16 cellular contexts compared by ENCODE assay signal in the genomic region with DNA sequence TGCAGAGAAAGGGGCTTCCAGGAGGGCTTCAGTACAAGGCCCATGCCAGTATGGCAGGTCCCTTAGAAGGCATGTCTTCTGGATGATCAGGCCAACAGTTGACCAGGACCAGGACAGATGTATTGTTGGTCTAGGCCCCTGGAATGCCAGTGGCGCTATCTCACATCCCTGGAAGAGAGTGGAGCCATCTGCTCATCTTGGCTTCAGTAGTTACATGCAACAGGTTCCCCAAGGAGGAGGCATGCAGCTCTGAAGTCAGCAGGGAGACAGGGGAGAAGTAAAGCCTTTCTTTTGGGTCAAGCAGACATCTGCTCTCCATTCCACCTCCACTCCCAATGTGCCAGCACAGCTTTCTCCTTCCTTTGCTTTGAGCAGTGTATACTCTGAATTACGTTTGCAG.
DNase-seq lines count a peak whose midpoint lies in the region; ATAC-seq, FAIRE-seq and TF ChIP-seq lines count a peak whose summit lies in the region.
"Had no signal": no experiment of that assay in that cellular context is flagged by ENCODE, and none has a peak within 500 bp of the region (broad histone marks: within the 10 kb centered on the region; RNA-seq: fewer than 3 reads in every experiment).

No MANE protein-coding gene starts in this region.

- no peak overlapping the region for H3K4me3 ChIP-seq in AG10803 (ENCODE audit: low read length)
- H3K4me3 ChIP-seq in HEK293 (ENCODE audit: low read depth, low read length) = no peak overlapping the region
- no peak overlapping the region for H3K4me3 ChIP-seq in H1 (ENCODE audit: extremely low read depth in 1 of 4, insufficient read depth in 2 of 4, low read depth in 3 of 4, low read length in 4 of 4)
- no peak overlapping the region for H3K4me3 ChIP-seq in neuronal stem cell (ENCODE audit: low read length in 2 of 2)
- H3K4me3 ChIP-seq: GM23248 had no signal

- no peaks in the 10 kb centered on the region for H4K20me1 ChIP-seq in H1 (replicated peaks in 1 of 2; ENCODE audit: control insufficient read depth in 1 of 2, insufficient read depth in 2 of 2, low read length in 2 of 2)

- H2AK5ac ChIP-seq in H1 (ENCODE audit: low read depth, low read length) = no peak overlapping the region
- no peak overlapping the region for H2AK5ac ChIP-seq in neuronal stem cell (ENCODE audit: low read depth, low read length)

- ATAC-seq in HG02885 (IDR thresholded peaks at IDR 0.05; ENCODE audit: poor library complexity, unreplicated experiment) = no peak

- no peaks in the 10 kb centered on the region for H3K27me3 ChIP-seq in H1 (replicated peaks in 1 of 4; ENCODE audit: control insufficient read depth in 3 of 4, extremely low read depth in 1 of 4, insufficient read depth in 3 of 4, low read length in 3 of 4)
- no peaks in the 10 kb centered on the region for H3K27me3 ChIP-seq in neuronal stem cell (ENCODE audit: control insufficient read depth in 3 of 3, insufficient read depth in 3 of 3, low read depth in 1 of 3, low read length in 3 of 3)

- H3K4me2 ChIP-seq in H1 (ENCODE audit: insufficient read depth in 1 of 2, low read depth in 2 of 2, low read length in 2 of 2) = no peak overlapping the region
- H3K4me2 ChIP-seq in neuronal stem cell (ENCODE audit: insufficient read depth, low read length, poor library complexity, severe bottlenecking) = no peak overlapping the region

- H3K79me1 ChIP-seq in H1 (ENCODE audit: low read depth, low read length) = no peaks in the 10 kb centered on the region
- H3K79me1 ChIP-seq in neuronal stem cell (ENCODE audit: low read depth, low read length) = no peaks in the 10 kb centered on the region

- H4K91ac ChIP-seq in H1 (replicated peaks; ENCODE audit: insufficient read length, low read length) = no peak overlapping the region
- H4K91ac ChIP-seq in neuronal stem cell (ENCODE audit: low read depth, low read length, poor library complexity) = no peak overlapping the region

- H3K23me2 ChIP-seq in H1 (ENCODE audit: low read depth, low read length) = no peaks in the 10 kb centered on the region

- CTCF ChIA-PET in HEK293 (lab: Yijun Ruan, JAX) = interaction anchor here (0.6 to 1.4 kb wide), 4 partner anchors 9 to 1402 kb away, joined by 3 to 4 read pairs (median 3); no protein-coding TSS in a partner anchor
- CTCF ChIA-PET in H1 (lab: Charles Lee; ENCODE audit: partially characterized antibody) = interaction anchor here (0.6 to 2.5 kb wide), 5 partner anchors 9 to 272 kb away, joined by 3 to 9 read pairs (median 4); no protein-coding TSS in a partner anchor

- no peak for FAIRE-seq in H1 (lab: Jason Lieb, UNC)
- FAIRE-seq: D721Med, HTR-8/SVneo had no signal

- no peak for TF ChIP-seq CTCF in AG10803 (conservative IDR thresholded peaks at IDR 0.05; ENCODE audit: low read length)
- TF ChIP-seq CTCF in HEK293 (tag by site-specific recombination; IDR thresholded peaks at IDR 0.05) = no peak
- no peak for TF ChIP-seq CTCF in H1 (IDR thresholded peaks at IDR 0.05; ENCODE audit: control extremely low read depth in 1 of 3, insufficient read depth in 1 of 3, low read depth in 1 of 3, low read length in 3 of 3)

- no peak overlapping the region for H4K5ac ChIP-seq in H1 (ENCODE audit: insufficient read length, low read depth, low read length)

- H2BK120ac ChIP-seq in H1 (replicated peaks; ENCODE audit: low read depth, low read length) (no peak overlapping the region), neuronal stem cell (ENCODE audit: low read depth, low read length) (no peak overlapping the region)

- no peaks in the 10 kb centered on the region for H3K9me3 ChIP-seq in HEK293 (ENCODE audit: control insufficient read depth, insufficient read depth, low read depth, low read length)
- H3K9me3 ChIP-seq in H1 (ENCODE audit: insufficient read depth in 2 of 2, low read depth in 1 of 2, low read length in 1 of 2) = no peaks in the 10 kb centered on the region; a peak in 1 of 4 replicates
- no peaks in the 10 kb centered on the region for H3K9me3 ChIP-seq in neuronal stem cell (replicated peaks in 1 of 2; ENCODE audit: control insufficient read depth in 2 of 2, insufficient read depth in 1 of 2, low read depth in 1 of 2, low read length in 2 of 2)

- H3K79me2 ChIP-seq in H1 (ENCODE audit: control insufficient read depth in 1 of 2, insufficient read depth in 2 of 2, low read length in 2 of 2) = no peaks in the 10 kb centered on the region

- TF ChIP-seq EP300 in H1 (IDR thresholded peaks at IDR 0.05; ENCODE audit: borderline replicate concordance in 1 of 2, low read depth in 2 of 2, low read length in 2 of 2) = no peak

- no peak overlapping the region for H3K27ac ChIP-seq in HEK293 (ENCODE audit: extremely low read depth, low read depth, low read length)
- H3K27ac ChIP-seq in H1 (ENCODE audit: low read depth, low read length) = no peak overlapping the region
- H3K27ac ChIP-seq in neuronal stem cell (replicated peaks; ENCODE audit: low read length) = no peak overlapping the region
- H3K27ac ChIP-seq: GM23248 had no signal

- H2BK12ac ChIP-seq in H1 (ENCODE audit: low read depth, low read length) (no peak overlapping the region), neuronal stem cell (ENCODE audit: low read length) (no peak overlapping the region)

- H3K23ac ChIP-seq in H1 (ENCODE audit: insufficient read length) (no peak overlapping the region), neuronal stem cell (ENCODE audit: low read depth, low read length, poor library complexity) (no peak overlapping the region)

- H4K8ac ChIP-seq in H1 (ENCODE audit: extremely low read depth, insufficient read depth, low read length) = peak overlapping the region; percentile 14; the same call in 1 of the 2 replicates
- H4K8ac ChIP-seq in neuronal stem cell (ENCODE audit: low read depth, low read length) = no peak overlapping the region

- H3K56ac ChIP-seq in H1 (replicated peaks; ENCODE audit: insufficient read length, low read depth, low read length) = no peak overlapping the region

- no peak overlapping the region for H2AFZ ChIP-seq in H1 (ENCODE audit: low read length)
- H2AFZ ChIP-seq in neuronal stem cell (ENCODE audit: low read length) = no peak overlapping the region
- H2AFZ ChIP-seq: GM23248 had no signal

- no peak overlapping the region for H2BK20ac ChIP-seq in H1 (ENCODE audit: low read length)

- DNase-seq in AG10803 (ENCODE audit: low read depth) = peak; percentile 14
- DNase-seq in H1 (ENCODE audit: low read depth in 1 of 2, low spot score in 2 of 2) = no peak
- no peak for DNase-seq in neuronal stem cell (ENCODE audit: low spot score)
- DNase-seq in GM19238 (ENCODE audit: insufficient read length, low spot score) = no peak
- DNase-seq in HUDEP-2 (lab: John Stamatoyannopoulos, UW; ENCODE audit: unreplicated experiment in 76 of 76) = no peak
- DNase-seq: ACHN; C1 segment of cervical spinal cord; CD4-positive, alpha-beta memory T cell; DMS53; GF-D8; GM23248; H7 had no signal

- H3K18ac ChIP-seq in H1 (ENCODE audit: extremely low read depth, low read length) (no peak overlapping the region), neuronal stem cell (ENCODE audit: low read length) (peak overlapping the region; percentile 49)

- POLR2A ChIA-PET in HEK293 (lab: Yijun Ruan, JAX) = no interaction called here
- POLR2A ChIA-PET in H1 (lab: Charles Lee; ENCODE audit: partially characterized antibody) = no interaction called here

- no peak for TF ChIP-seq POLR2A in H1 (IDR thresholded peaks at IDR 0.05; ENCODE audit: control extremely low read depth in 1 of 2, low read depth in 2 of 2, low read length in 2 of 2)

- H2BK5ac ChIP-seq in H1 (ENCODE audit: low read depth, low read length) = no peak overlapping the region
- H2BK5ac ChIP-seq in neuronal stem cell (ENCODE audit: low read length) = peak overlapping the region; percentile 67

- H3K4me1 ChIP-seq in HEK293 (ENCODE audit: control insufficient read depth, insufficient read depth, low read length) = no peaks in the 10 kb centered on the region
- no peaks in the 10 kb centered on the region for H3K4me1 ChIP-seq in H1 (replicated peaks in 1 of 4; ENCODE audit: control insufficient read depth in 3 of 4, insufficient read depth in 4 of 4, low read length in 3 of 4)
- H3K4me1 ChIP-seq in neuronal stem cell (ENCODE audit: control insufficient read depth in 2 of 2, insufficient read depth in 1 of 2, low read depth in 1 of 2, low read length in 2 of 2) = peaks cover 0 to 2% of the 10 kb centered on the region in 2 donors

- no peak for TF ChIP-seq RAD21 in H1 (IDR thresholded peaks at IDR 0.05 in 1 of 2, conservative IDR thresholded peaks at IDR 0.05 in 1 of 2; ENCODE audit: low read depth in 2 of 2, low read length in 2 of 2)

- H2BK15ac ChIP-seq in H1 (ENCODE audit: low read length) (no peak overlapping the region), neuronal stem cell (ENCODE audit: low read length) (no peak overlapping the region)

- H3K9ac ChIP-seq in H1 (replicated peaks in 1 of 4; ENCODE audit: extremely low read depth in 1 of 4, low read depth in 3 of 4, low read length in 3 of 4) = no peak overlapping the region
- no peak overlapping the region for H3K9ac ChIP-seq in neuronal stem cell (ENCODE audit: low read depth, low read length, poor library complexity)
- H3K9ac ChIP-seq: GM23248 had no signal

- WGBS in H1 (ENCODE audit: extremely low coverage in 1 of 2, insufficient coverage in 1 of 2, insufficient read length in 1 of 2, insufficient replicate concordance in 2 of 2, low coverage in 1 of 2, low lambda C conversion rate in 2 of 2, missing lambda C conversion rate in 1 of 2), 2 experiments = 97% methylated on average over 2 of the region's 2 CpGs; no CpG with 5 or more reads in 1 of the 2 experiments
- no CpG with 5 or more reads among the region's 2 CpGs for WGBS in neuronal stem cell (ENCODE audit: extremely low coverage in 2 of 2, insufficient read length in 2 of 2, insufficient replicate concordance in 1 of 2), 2 donors

- no peak overlapping the region for H3K14ac ChIP-seq in H1 (ENCODE audit: insufficient read length)
- H3K14ac ChIP-seq in neuronal stem cell (ENCODE audit: low read length) = no peak overlapping the region

- no peak overlapping the region for H3K4ac ChIP-seq in H1 (replicated peaks; ENCODE audit: insufficient read length, low read depth, low read length)
- H3K4ac ChIP-seq in neuronal stem cell (ENCODE audit: low read length) = no peak overlapping the region

- H3K36me3 ChIP-seq in HEK293 (ENCODE audit: control insufficient read depth in 2 of 2, insufficient read depth in 1 of 2, low read length in 2 of 2) (no peaks in the 10 kb centered on the region), H1 (ENCODE audit: control insufficient read depth in 2 of 4, insufficient read depth in 4 of 4, low read length in 3 of 4) (no peaks in the 10 kb centered on the region), neuronal stem cell (replicated peaks in 1 of 2; ENCODE audit: control insufficient read depth in 2 of 2, insufficient read depth in 2 of 2, low read length in 2 of 2) (no peaks in the 10 kb centered on the region)

TF ChIP-seq in HEK293, 187 proteins besides CTCF, POLR2A, EP300 and RAD21 (continues in another document):
- TF ChIP-seq SCRT1 (tag by site-specific recombination; IDR thresholded peaks at IDR 0.05; ENCODE audit: borderline replicate concordance) = 0 out of 2 replicates have a peak, but pooled peaks have one; percentile 24
- TF ChIP-seq ZNF747 (tag by site-specific recombination; IDR thresholded peaks at IDR 0.05) = no peak

TF ChIP-seq in H1, 55 proteins besides CTCF, POLR2A, EP300 and RAD21 (continues in another document):
- TF ChIP-seq ZNF274 (IDR thresholded peaks at IDR 0.05; ENCODE audit: borderline replicate concordance, extremely low read depth, low read length) (no peak), KDM4A (IDR thresholded peaks at IDR 0.05; ENCODE audit: low read depth, low read length, severe bottlenecking) (no peak)
